Comparison of ENCODE assay signal across 8 cellular contexts in genomic region chr22:38317995-38318715, GRCh38. TPM values are rescaled to one million over a fixed set of nuclear protein-coding genes. Genes with fewer than 3 reads are reported as not detected.
DNase-seq lines count a peak whose midpoint lies in the region; ATAC-seq and TF ChIP-seq lines count a peak whose summit lies in the region.

No MANE protein-coding gene starts in this region.

- no peaks in the 10 kb centered on the region for H3K9me3 ChIP-seq in iPS-15b (ENCODE audit: control insufficient read depth, insufficient read depth, low read length)

- CTCF ChIA-PET in activated naive CD4-positive, alpha-beta T cell treated with anti-CD3 and anti-CD28 coated beads for 36 hours (lab: Charles Lee): interaction anchor here (0.6 to 1.1 kb wide), 4 partner anchors 14 to 135 kb away, joined by 3 read pairs; no protein-coding TSS in a partner anchor

- in situ Hi-C loops in astrocyte of the spinal cord (cut with HindIII; ENCODE audit: low sequenced_read_pairs): loop anchor here (25.0 kb wide), 1 partner anchor 131 kb away; the partner anchor contains the start of gene PLA2G6

- DNase-seq in activated naive CD4-positive, alpha-beta T cell treated with anti-CD3 and anti-CD28 coated beads for 36 hours: no peak
- no peak for DNase-seq in activated naive CD4-positive, alpha-beta T cell (lab: John Stamatoyannopoulos, UW)
- peak; percentile 47 for DNase-seq in NCI-H774 (lab: John Stamatoyannopoulos, UW)
- peak; percentile 94 for DNase-seq in astrocyte of the spinal cord (ENCODE audit: low read depth, low spot score)
- peak; percentile 75 for DNase-seq in sciatic nerve (ENCODE audit: low spot score)
- no peak for DNase-seq in RPMI8226

- H3K36me3 ChIP-seq in iPS-15b (ENCODE audit: control insufficient read depth, insufficient read depth, low read length): peaks cover 6% of the 10 kb centered on the region

- no peaks in the 10 kb centered on the region for H3K9me3 Mint-ChIP-seq in activated naive CD4-positive, alpha-beta T cell treated with anti-CD3 and anti-CD28 coated beads for 36 hours

- H3K9ac ChIP-seq in iPS-15b (ENCODE audit: low read depth, low read length): peak overlapping the region; percentile 71

- ATAC-seq in sciatic nerve (peak; percentile 56), HG03095 (IDR thresholded peaks at IDR 0.05; ENCODE audit: unreplicated experiment) (no peak)

- H3K27me3 ChIP-seq in iPS-15b (ENCODE audit: control insufficient read depth, insufficient read depth, low read length): no peaks in the 10 kb centered on the region

- TF ChIP-seq CTCF in astrocyte of the spinal cord (IDR thresholded peaks at IDR 0.05; ENCODE audit: low read depth, low read length): no peak

- H3K27ac Mint-ChIP-seq in activated naive CD4-positive, alpha-beta T cell treated with anti-CD3 and anti-CD28 coated beads for 36 hours: peak overlapping the region; percentile 53

- peaks cover 18% of the 10 kb centered on the region for H3K4me1 ChIP-seq in iPS-15b (ENCODE audit: control insufficient read depth, insufficient read depth, low read length)

- H3K4me1 Mint-ChIP-seq in activated naive CD4-positive, alpha-beta T cell treated with anti-CD3 and anti-CD28 coated beads for 36 hours (ENCODE audit: low read depth): peaks cover 33% of the 10 kb centered on the region

- H3K36me3 Mint-ChIP-seq in activated naive CD4-positive, alpha-beta T cell treated with anti-CD3 and anti-CD28 coated beads for 36 hours (ENCODE audit: low read depth): peaks cover 6% of the 10 kb centered on the region

- H3K4me3 Mint-ChIP-seq in activated naive CD4-positive, alpha-beta T cell treated with anti-CD3 and anti-CD28 coated beads for 36 hours: peak overlapping the region; percentile 80

- H3K4me3 ChIP-seq in astrocyte of the spinal cord (ENCODE audit: low read depth, low read length) (peak overlapping the region; percentile 38), iPS-15b (ENCODE audit: low read depth, low read length) (peak overlapping the region; percentile 67)

- intact Hi-C loops in activated naive CD4-positive, alpha-beta T cell treated with anti-CD3 and anti-CD28 coated beads for 36 hours (cut with micrococcal nuclease): loop anchor here (1.0 to 2.0 kb wide), 3 partner anchors 45 to 252 kb away; partner anchors contain the start of genes DMC1 and TMEM184B
- intact Hi-C loops in sciatic nerve (cut with DNase I): loop anchor here (10.0 kb wide), 1 partner anchor 73 kb away; no protein-coding TSS in a partner anchor

- no peaks in the 10 kb centered on the region for H3K27me3 Mint-ChIP-seq in activated naive CD4-positive, alpha-beta T cell treated with anti-CD3 and anti-CD28 coated beads for 36 hours (ENCODE audit: low read depth)

RNA-seq across cellular contexts. Expression of gene CSNK1E, which starts 0.9 kb away (rescaled TPM):
- total RNA-seq in activated naive CD4-positive, alpha-beta T cell treated with anti-CD3 and anti-CD28 coated beads for 36 hours: 100 to 1,000 TPM; 105 to 108 TPM
- total RNA-seq in sciatic nerve: 184 TPM

RNA-seq across cellular contexts. Expression of gene TMEM184B, which starts 45.3 kb away (rescaled TPM):
- total RNA-seq in activated naive CD4-positive, alpha-beta T cell treated with anti-CD3 and anti-CD28 coated beads for 36 hours: 10 to 100 TPM; 15.0 to 15.3 TPM
- 72.7 TPM for total RNA-seq in sciatic nerve

Comparison
In these comparisons a context has a peak if more than half of its experiments do, and no peak if none do; other contexts are left out.
1. DNase-seq: peak in NCI-H774 (single experiment), astrocyte of the spinal cord (single experiment) and sciatic nerve (single experiment); none in activated naive CD4-positive, alpha-beta T cell treated with anti-CD3 and anti-CD28 coated beads for 36 hours (single experiment), activated naive CD4-positive, alpha-beta T cell (0 of 4) and RPMI8226 (single experiment).